ENCODE assay signal across 8 cellular contexts in genomic region chr21:46229923-46230260, GRCh38. TPM values are rescaled to one million over a fixed set of nuclear protein-coding genes. Genes with fewer than 3 reads are reported as not detected.
DNase-seq lines count a peak whose midpoint lies in the region; ATAC-seq and TF ChIP-seq lines count a peak whose summit lies in the region.

No MANE protein-coding gene starts in this region.

- WGBS in tibial nerve, 2 donors, result 73 to 81% methylated on average over 6 of the region's 6 CpGs

- TF ChIP-seq POLR2A in tibial nerve (IDR thresholded peaks at IDR 0.05), result no peak

- H3K4me3 ChIP-seq in cardiac muscle cell (peak overlapping the region; percentile 51), adipocyte (ENCODE audit: low read length) (peak overlapping the region; percentile 74), left lung (peak overlapping the region; percentile 56 to 98), tibial nerve (peak overlapping the region in 2 of 4 donors; percentile 70 to 72)

- no peak for TF ChIP-seq EP300 in tibial nerve (IDR thresholded peaks at IDR 0.05)

- TF ChIP-seq CTCF in cardiac muscle cell (IDR thresholded peaks at IDR 0.05; ENCODE audit: low read depth, low read length), result no peak
- TF ChIP-seq CTCF in left lung (IDR thresholded peaks at IDR 0.05), result no peak
- TF ChIP-seq CTCF in tibial nerve (IDR thresholded peaks at IDR 0.05), result no peak

- H3K9me3 ChIP-seq in cardiac muscle cell (ENCODE audit: low read depth) (no peaks in the 10 kb centered on the region), adipocyte (ENCODE audit: control insufficient read depth, low read length) (no peaks in the 10 kb centered on the region), left lung (no peaks in the 10 kb centered on the region), tibial nerve (no peaks in the 10 kb centered on the region)

- H3K9ac ChIP-seq in adipocyte (ENCODE audit: low read length), result peak overlapping the region; percentile 68

- peaks cover 11% of the 10 kb centered on the region for H3K36me3 ChIP-seq in cardiac muscle cell
- peaks cover 23% of the 10 kb centered on the region for H3K36me3 ChIP-seq in adipocyte (ENCODE audit: control insufficient read depth, insufficient read depth, low read length, severe bottlenecking)
- H3K36me3 ChIP-seq in left lung, result peaks cover 0 to 26% of the 10 kb centered on the region in 2 donors
- H3K36me3 ChIP-seq in tibial nerve, result peaks cover 0 to 26% (median 0%) of the 10 kb centered on the region in 3 donors

- H3K27me3 ChIP-seq in cardiac muscle cell (no peaks in the 10 kb centered on the region), adipocyte (replicated peaks; ENCODE audit: control insufficient read depth, insufficient read depth, low read length) (no peaks in the 10 kb centered on the region), left lung (no peaks in the 10 kb centered on the region), tibial nerve (no peaks in the 10 kb centered on the region)

- ATAC-seq in Right ventricle myocardium inferior (no peak), left lung (no peak)

- intact Hi-C loops in Right ventricle myocardium inferior (cut with DNase I), result loop anchor here (2.0 to 10.0 kb wide), 5 partner anchors 41 to 255 kb away; partner anchors contain the start of genes C21orf58, MCM3AP, PCNT and YBEY
- intact Hi-C loops in left lung (cut with DNase I), result no loop called here

- DNase-seq in cardiac muscle cell (ENCODE audit: low read depth in 1 of 2, low spot score in 1 of 2) (no peak), Right ventricle myocardium inferior (ENCODE audit: missing footprints) (no peak), adipocyte (ENCODE audit: low read depth) (no peak), left lung (no peak), tibial nerve (ENCODE audit: low spot score in 2 of 2) (no peak), NCI-H526 treated with DMSO at 0.1 percent for 48 hours (lab: John Stamatoyannopoulos, UW) (no peak), iPS-NIHi11 (ENCODE audit: low spot score) (no peak)
- no peak for DNase-seq in activated CD4-positive, alpha-beta T cell treated with anti-CD3 and anti-CD28 coated beads, Interleukin-2, amount 50 U/mL, for 1 hour

- peaks cover 15% of the 10 kb centered on the region for H3K4me1 ChIP-seq in cardiac muscle cell (ENCODE audit: low read depth)
- peaks cover 22% of the 10 kb centered on the region for H3K4me1 ChIP-seq in adipocyte (ENCODE audit: control insufficient read depth, insufficient read depth, low read length)
- peaks cover 12 to 42% of the 10 kb centered on the region in 2 donors for H3K4me1 ChIP-seq in left lung
- H3K4me1 ChIP-seq in tibial nerve, result peaks cover 0 to 38% (median 15%) of the 10 kb centered on the region in 4 donors

- H3K27ac ChIP-seq in cardiac muscle cell, result no peak overlapping the region
- H3K27ac ChIP-seq in left lung, result no peak overlapping the region
- H3K27ac ChIP-seq in tibial nerve, result peak overlapping the region in 3 of 4 donors; percentile 76 to 87 (median 80)

RNA-seq across cellular contexts. Expression of gene LSS, which starts 1.3 kb away (rescaled TPM):
- total RNA-seq in cardiac muscle cell (86.9 and 191 TPM in 2 replicates), Right ventricle myocardium inferior (61.0 TPM), left lung (100 to 1,000 TPM in 1 of 2 donors, 10 to 100 TPM in 1; 80.7 to 184 TPM), tibial nerve (100 to 1,000 TPM in 1 of 4 donors, 10 to 100 TPM in 3; 69.3 to 132 (median 80.6) TPM)
- 56.2 and 112 TPM in 2 replicates for polyA plus RNA-seq in cardiac muscle cell

RNA-seq across cellular contexts. Expression of gene SPATC1L, which starts 45.6 kb away (rescaled TPM):
- total RNA-seq in cardiac muscle cell (45.7 and 58.8 TPM in 2 replicates), Right ventricle myocardium inferior (7.7 TPM), left lung (10 to 100 TPM in 1 of 2 donors, 1 to 10 TPM in 1; 5.0 to 10.3 TPM), tibial nerve (10 to 100 TPM in 1 of 4 donors, 1 to 10 TPM in 3; 4.5 to 12.9 (median 8.0) TPM)
- 63.0 and 69.2 TPM in 2 replicates for polyA plus RNA-seq in cardiac muscle cell

RNA-seq across cellular contexts. Expression of gene MCM3AP, which starts 55.5 kb away (rescaled TPM):
- total RNA-seq in cardiac muscle cell (71.8 and 106 TPM in 2 replicates), Right ventricle myocardium inferior (56.9 TPM), left lung (10 to 100 TPM; 77.4 to 91.5 TPM), tibial nerve (100 to 1,000 TPM; 112 to 180 (median 146) TPM)
- 39.6 and 74.3 TPM in 2 replicates for polyA plus RNA-seq in cardiac muscle cell

RNA-seq across cellular contexts. Expression of gene YBEY, which starts 56.2 kb away (rescaled TPM):
- total RNA-seq in cardiac muscle cell, result 17.9 and 24.9 TPM in 2 replicates
- 24.5 and 25.5 TPM in 2 replicates for polyA plus RNA-seq in cardiac muscle cell
- 18.6 TPM for total RNA-seq in Right ventricle myocardium inferior
- 10 to 100 TPM in 1 of 2 donors, 1 to 10 TPM in 1; 6.1 to 12.6 TPM for total RNA-seq in left lung
- total RNA-seq in tibial nerve, result 10 to 100 TPM in 3 of 4 donors, 1 to 10 TPM in 1; 6.7 to 20.1 (median 15.5) TPM

Comparison
In these comparisons a context has a peak if more than half of its experiments do, and no peak if none do; other contexts are left out.
1. H3K27ac ChIP-seq: peak in tibial nerve (3 of 4); none in cardiac muscle cell (single experiment) and left lung (0 of 2).